ENCODE assay signal across 33 cellular contexts in genomic region chr11:4523666-4524065, GRCh38. TPM values are rescaled to one million over a fixed set of nuclear protein-coding genes. Genes with fewer than 3 reads are reported as not detected.
"Had no signal": no experiment of that assay in that cellular context is flagged by ENCODE, and none has a peak within 500 bp of the region (broad histone marks: within the 10 kb centered on the region; RNA-seq: fewer than 3 reads in every experiment).

No MANE protein-coding gene starts in this region.

- DNase-seq: activated CD4-positive, alpha-beta memory T cell treated with anti-CD3 and anti-CD28 coated beads, Interleukin-2, amount 10 ng/mL, durations not matched to agents 7 days and 5 days; activated CD4-positive, alpha-beta T cell treated with anti-CD3 and anti-CD28 coated beads for 1 hour; activated CD4-positive, alpha-beta T cell treated with anti-CD3 and anti-CD28 coated beads for 48 hours; activated CD4-positive, CD25-positive, alpha-beta regulatory T cell; activated CD8-positive, alpha-beta memory T cell treated with anti-CD3 and anti-CD28 coated beads for 24 hours; activated CD8-positive, alpha-beta memory T cell treated with anti-CD3 and anti-CD28 coated beads, Interleukin-2, amount 10 ng/mL, durations not matched to agents 7 days and 5 days; activated CD8-positive, alpha-beta memory T cell treated with anti-CD3 and anti-CD28 coated beads, Interleukin-2, amount 50 U/mL, for 48 hours; activated effector memory CD4-positive, alpha-beta T cell treated with Interleukin-2 at 50 U/mL for 16 hours; activated naive CD4-positive, alpha-beta T cell treated with anti-CD3 and anti-CD28 coated beads, Interleukin-2, amount 10 ng/mL, durations not matched to agents 7 days and 5 days; activated naive CD8-positive, alpha-beta T cell treated with anti-CD3 and anti-CD28 coated beads, Interleukin-2, amount 50 U/mL, for 24 hours; activated T-cell treated with anti-CD3 and anti-CD28 coated beads, Interleukin-2, amount 50 U/mL, for 48 hours; amniotic stem cell; aorta; cerebellar nuclear complex; MM.1S; MV-4-11; NCI-H1092; NCI-H1436 treated with DMSO at 0.1 percent for 48 hours; NCI-H1694 treated with DMSO at 0.1 percent for 48 hours; NCI-H2029; NCI-H345; NCI-H524 treated with DMSO at 0.1 percent for 48 hours; SHP77; SJCRH30; T1000; WERI-Rb-1 had no signal

- ATAC-seq: activated CD8-positive, alpha-beta memory T cell treated with anti-CD3 and anti-CD28 coated beads, Interleukin-2, amount 10 ng/mL, durations not matched to agents 7 days and 5 days; activated naive CD8-positive, alpha-beta T cell treated with anti-CD3 and anti-CD28 coated beads, Interleukin-2, amount 50 U/mL, for 24 hours; Panc1 had no signal

RNA-seq across cellular contexts. Expression of gene OR52M1, which starts 21.3 kb away (rescaled TPM):
- total RNA-seq: activated CD4-positive, alpha-beta memory T cell treated with anti-CD3 and anti-CD28 coated beads, Interleukin-2, amount 10 ng/mL, durations not matched to agents 7 days and 5 days; activated CD8-positive, alpha-beta memory T cell treated with anti-CD3 and anti-CD28 coated beads, Interleukin-2, amount 10 ng/mL, durations not matched to agents 7 days and 5 days; aorta; breast epithelium; cardiac septum; NCI-H460; RPMI7951; SJCRH30; T-helper 1 cell treated with Interleukin-12 subunit alpha and Interleukin-12 subunit beta and Interleukin-4 antibody, amounts not matched to agents 30 ng/mL and 1 ng/mL, for 36 hours; T-helper 2 cell treated with Interferon-gamma antibody and Interleukin-4, amounts not matched to agents 100 ng/mL and 5 ng/mL, for 36 hours had no signal
- polyA plus RNA-seq: aorta had no signal

RNA-seq across cellular contexts. Expression of gene OR52K1, which starts 41.2 kb away (rescaled TPM):
- total RNA-seq: activated CD4-positive, alpha-beta memory T cell treated with anti-CD3 and anti-CD28 coated beads, Interleukin-2, amount 10 ng/mL, durations not matched to agents 7 days and 5 days; activated CD8-positive, alpha-beta memory T cell treated with anti-CD3 and anti-CD28 coated beads, Interleukin-2, amount 10 ng/mL, durations not matched to agents 7 days and 5 days; cardiac septum; NCI-H460; RPMI7951; SJCRH30; T-helper 1 cell treated with Interleukin-12 subunit alpha and Interleukin-12 subunit beta and Interleukin-4 antibody, amounts not matched to agents 30 ng/mL and 1 ng/mL, for 36 hours; T-helper 2 cell treated with Interferon-gamma antibody and Interleukin-4, amounts not matched to agents 100 ng/mL and 5 ng/mL, for 36 hours had no signal
- polyA plus RNA-seq: aorta had no signal

RNA-seq across cellular contexts. Expression of gene OR52I2, which starts 57.9 kb away (rescaled TPM):
- total RNA-seq: activated CD4-positive, alpha-beta memory T cell treated with anti-CD3 and anti-CD28 coated beads, Interleukin-2, amount 10 ng/mL, durations not matched to agents 7 days and 5 days; activated CD8-positive, alpha-beta memory T cell treated with anti-CD3 and anti-CD28 coated beads, Interleukin-2, amount 10 ng/mL, durations not matched to agents 7 days and 5 days; aorta; breast epithelium; cardiac septum; NCI-H460; RPMI7951; SJCRH30; T-helper 1 cell treated with Interleukin-12 subunit alpha and Interleukin-12 subunit beta and Interleukin-4 antibody, amounts not matched to agents 30 ng/mL and 1 ng/mL, for 36 hours; T-helper 2 cell treated with Interferon-gamma antibody and Interleukin-4, amounts not matched to agents 100 ng/mL and 5 ng/mL, for 36 hours had no signal
- polyA plus RNA-seq: aorta had no signal
